1 cellular context compared by ENCODE assay signal in genomic region chr9:85944672-85945071, GRCh38.
TF ChIP-seq lines count a peak whose summit lies in the region.

No MANE protein-coding gene starts in this region.

TF ChIP-seq in GM12878, 131 proteins besides CTCF, POLR2A, EP300 and RAD21 (continued from another document):
- TF ChIP-seq SKIL (IDR thresholded peaks at IDR 0.05; ENCODE audit: low read depth, poor library complexity, severe bottlenecking) (no peak), ZNF217 (IDR thresholded peaks at IDR 0.05) (no peak), RUNX3 (IDR thresholded peaks at IDR 0.05; ENCODE audit: low read length) (peak; percentile 16; the same call in 1 of the 2 replicates), MEF2B (IDR thresholded peaks at IDR 0.05; ENCODE audit: partially characterized antibody, poor library complexity, severe bottlenecking) (peak; percentile 69), BCL11A (IDR thresholded peaks at IDR 0.05; ENCODE audit: low read depth, low read length) (no peak), SIN3A (IDR thresholded peaks at IDR 0.05; ENCODE audit: low read depth, low read length) (no peak)
